In the genomic region with DNA sequence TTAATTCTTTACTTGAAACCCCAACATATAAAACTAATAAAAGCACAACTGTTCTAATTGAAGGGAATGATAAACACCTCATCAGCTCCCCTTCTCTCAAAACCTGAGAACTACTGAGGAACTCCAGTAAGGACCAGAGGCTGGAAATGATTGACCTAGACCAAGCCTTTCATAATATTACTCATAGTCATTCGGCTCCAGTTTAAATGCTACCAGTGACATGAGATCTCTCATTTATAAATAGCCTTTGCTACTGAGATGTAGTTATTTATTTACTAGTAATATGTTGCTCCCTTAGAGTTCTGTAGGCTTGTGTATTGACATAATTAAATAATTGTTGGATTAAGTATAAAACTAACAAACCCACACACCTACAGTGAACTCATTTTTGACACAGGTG, we compare ENCODE assay signal across 19 cellular contexts.
DNase-seq lines count a peak whose midpoint lies in the region; ATAC-seq lines count a peak whose summit lies in the region.
"Had no signal": no experiment of that assay in that cellular context is flagged by ENCODE, and none has a peak within 500 bp of the region (broad histone marks: within the 10 kb centered on the region; RNA-seq: fewer than 3 reads in every experiment).

No MANE protein-coding gene starts in this region.

- H3K27me3 Mint-ChIP-seq in activated T-cell treated with anti-CD3 and anti-CD28 coated beads, Interleukin-2, amount 50 U/mL, for 4 hours (ENCODE audit: low read depth): no peaks in the 10 kb centered on the region
- H3K27me3 Mint-ChIP-seq: activated CD4-positive, alpha-beta memory T cell treated with anti-CD3 and anti-CD28 coated beads, Interleukin-2, amount 10 ng/mL, durations not matched to agents 7 days and 5 days; brain had no signal

- H3K4me1 Mint-ChIP-seq in activated T-cell treated with anti-CD3 and anti-CD28 coated beads, Interleukin-2, amount 50 U/mL, for 4 hours (ENCODE audit: low read depth): no peaks in the 10 kb centered on the region
- H3K4me1 Mint-ChIP-seq: activated CD4-positive, alpha-beta memory T cell treated with anti-CD3 and anti-CD28 coated beads, Interleukin-2, amount 10 ng/mL, durations not matched to agents 7 days and 5 days; brain; naive thymus-derived CD4-positive, alpha-beta T cell; stimulated activated effector memory CD8-positive, alpha-beta T cell treated with anti-CD3 and anti-CD28 coated beads, Interleukin-12 subunit alpha, Interleukin-12 subunit beta, amount 100 ng/mL, for 72 hours had no signal

- no peaks in the 10 kb centered on the region for H3K9me3 Mint-ChIP-seq in activated T-cell treated with anti-CD3 and anti-CD28 coated beads, Interleukin-2, amount 50 U/mL, for 4 hours
- H3K9me3 Mint-ChIP-seq: activated CD4-positive, alpha-beta memory T cell treated with anti-CD3 and anti-CD28 coated beads, Interleukin-2, amount 10 ng/mL, durations not matched to agents 7 days and 5 days; brain had no signal

- H3K36me3 Mint-ChIP-seq in activated T-cell treated with anti-CD3 and anti-CD28 coated beads, Interleukin-2, amount 50 U/mL, for 4 hours (ENCODE audit: insufficient read depth): no peaks in the 10 kb centered on the region
- H3K36me3 Mint-ChIP-seq: brain; naive thymus-derived CD4-positive, alpha-beta T cell; stimulated activated effector memory CD8-positive, alpha-beta T cell treated with anti-CD3 and anti-CD28 coated beads, Interleukin-12 subunit alpha, Interleukin-12 subunit beta, amount 100 ng/mL, for 72 hours had no signal

- no peak for DNase-seq in activated T-cell treated with anti-CD3 and anti-CD28 coated beads, Interleukin-2, amount 50 U/mL, for 4 hours
- DNase-seq in DMS153 treated with DMSO at 0.1 percent for 48 hours (lab: John Stamatoyannopoulos, UW; ENCODE audit: unreplicated experiment): no peak
- no peak for DNase-seq in Right ventricle myocardium superior
- DNase-seq in middle frontal gyrus (ENCODE audit: extremely low spot score, low spot score): no peak
- DNase-seq: activated CD4-positive, alpha-beta memory T cell treated with anti-CD3 and anti-CD28 coated beads, Interleukin-2, amount 10 ng/mL, durations not matched to agents 7 days and 5 days; activated gamma-delta T cell treated with Interleukin-2 at 50 U/mL for 16 hours; effector CD4-positive, alpha-beta T cell; H7; IMR-90; left cardiac atrium; naive thymus-derived CD4-positive, alpha-beta T cell; NCI-H1417 treated with DMSO at 0.1 percent for 48 hours; stimulated activated CD4-positive, alpha-beta T cell treated with anti-CD3 and anti-CD28 coated beads, Interleukin-2, amount 100 ng/mL, for 24 hours had no signal

- intact Hi-C loops in Right ventricle myocardium superior (cut with DNase I): no loop called here

- H3K4me3 Mint-ChIP-seq in activated T-cell treated with anti-CD3 and anti-CD28 coated beads, Interleukin-2, amount 50 U/mL, for 4 hours: no peak overlapping the region
- H3K4me3 Mint-ChIP-seq: activated CD4-positive, alpha-beta memory T cell treated with anti-CD3 and anti-CD28 coated beads, Interleukin-2, amount 10 ng/mL, durations not matched to agents 7 days and 5 days; brain; naive thymus-derived CD4-positive, alpha-beta T cell; stimulated activated effector memory CD8-positive, alpha-beta T cell treated with anti-CD3 and anti-CD28 coated beads, Interleukin-12 subunit alpha, Interleukin-12 subunit beta, amount 100 ng/mL, for 72 hours had no signal

- peak; percentile 88 for ATAC-seq in GM18498 (IDR thresholded peaks at IDR 0.05; ENCODE audit: unreplicated experiment)
- ATAC-seq in GM19397 (IDR thresholded peaks at IDR 0.05; ENCODE audit: unreplicated experiment): peak; percentile 96
- ATAC-seq in HG02678 (IDR thresholded peaks at IDR 0.05; ENCODE audit: unreplicated experiment): peak; percentile 92
- peak; percentile 100 for ATAC-seq in HG03354 (IDR thresholded peaks at IDR 0.05; ENCODE audit: poor library complexity, severe bottlenecking, unreplicated experiment)
- no peak for ATAC-seq in activated T-cell treated with anti-CD3 and anti-CD28 coated beads, Interleukin-2, amount 50 U/mL, for 4 hours
- ATAC-seq in Right ventricle myocardium superior (ENCODE audit: poor library complexity): no peak
- ATAC-seq: left cardiac atrium; naive thymus-derived CD4-positive, alpha-beta T cell; stimulated activated effector memory CD8-positive, alpha-beta T cell treated with anti-CD3 and anti-CD28 coated beads, Interleukin-12 subunit alpha, Interleukin-12 subunit beta, amount 100 ng/mL, for 72 hours had no signal

Comparison
In these comparisons a context has a peak if more than half of its experiments do, and no peak if none do; other contexts are left out.
1. ATAC-seq: peak in GM18498 (single experiment), GM19397 (single experiment), HG02678 (single experiment) and HG03354 (single experiment); none in activated T-cell treated with anti-CD3 and anti-CD28 coated beads, Interleukin-2, amount 50 U/mL, for 4 hours (0 of 2) and Right ventricle myocardium superior (single experiment).